In genomic region chr12:107429006-107429698, GRCh38 we compare ENCODE assay signal across 18 cellular contexts.
A peak's percentile ranks its signal among the peaks of the same experiment; 100 is the strongest.
DNase-seq lines count a peak whose midpoint lies in the region; ATAC-seq and TF ChIP-seq lines count a peak whose summit lies in the region.
"Had no signal": no experiment of that assay in that cellular context is flagged by ENCODE, and none has a peak within 500 bp of the region (broad histone marks: within the 10 kb centered on the region; RNA-seq: fewer than 3 reads in every experiment).

No MANE protein-coding gene starts in this region.

- no peak overlapping the region for H3K4me3 ChIP-seq in esophagus squamous epithelium
- no peak overlapping the region for H3K4me3 ChIP-seq in thyroid gland (replicated peaks in 1 of 3)
- H3K4me3 ChIP-seq: gastroesophageal sphincter, GM23248, right lobe of liver had no signal

- DNase-seq in NCI-H2107 (lab: John Stamatoyannopoulos, UW) (peak; percentile 7), NCI-H2107 treated with DMSO at 0.1 percent for 48 hours (lab: John Stamatoyannopoulos, UW; ENCODE audit: unreplicated experiment) (no peak), NCI-H774 (lab: John Stamatoyannopoulos, UW) (peak; percentile 56), esophagus squamous epithelium (lab: John Stamatoyannopoulos, UW) (no peak), thyroid gland (peak; percentile 84 to 89), islet precursor cell (no peak), erythroblast (lab: John Stamatoyannopoulos, UW) (no peak)
- DNase-seq: activated effector memory CD4-positive, alpha-beta T cell treated with Interleukin-2 at 50 U/mL for 16 hours; amygdala; C1 segment of cervical spinal cord; EL; GM23248; NCI-H524; right lobe of liver; stimulated activated CD4-positive, alpha-beta T cell treated with anti-CD3 and anti-CD28 coated beads, Interleukin-2, amount 100 ng/mL, for 48 hours had no signal

- 22 to 42% methylated on average over 6 of the region's 6 CpGs for WGBS in esophagus squamous epithelium, 2 donors
- 40 to 49% methylated on average over 6 of the region's 6 CpGs for WGBS in thyroid gland, 2 donors

- TF ChIP-seq POLR2A in esophagus squamous epithelium (IDR thresholded peaks at IDR 0.05) (no peak), thyroid gland (IDR thresholded peaks at IDR 0.05) (peak in 1 of 2 donors; percentile 48), erythroblast (IDR thresholded peaks at IDR 0.05; ENCODE audit: low read length) (no peak)

- no peaks in the 10 kb centered on the region for H3K27me3 ChIP-seq in esophagus squamous epithelium
- H3K27me3 ChIP-seq in thyroid gland, result no peaks in the 10 kb centered on the region
- H3K27me3 ChIP-seq: neutrophil, right lobe of liver had no signal

- H3K27ac ChIP-seq in esophagus squamous epithelium (peak overlapping the region; percentile 35 to 79 (median 64)), thyroid gland (peak overlapping the region; percentile 69 to 75 (median 70))
- H3K27ac ChIP-seq: gastroesophageal sphincter, GM23248, neutrophil, right lobe of liver had no signal

- ATAC-seq in HG03432 (IDR thresholded peaks at IDR 0.05; ENCODE audit: unreplicated experiment), result no peak
- ATAC-seq: gastroesophageal sphincter, right lobe of liver had no signal

- TF ChIP-seq CTCF in esophagus squamous epithelium (IDR thresholded peaks at IDR 0.05) (no peak), thyroid gland (IDR thresholded peaks at IDR 0.05) (no peak)

- intact Hi-C loops in esophagus squamous epithelium (cut with DNase I), result no loop called here
- intact Hi-C loops in thyroid gland (cut with DNase I), result no loop called here

- H3K9me3 ChIP-seq in esophagus squamous epithelium (no peaks in the 10 kb centered on the region), thyroid gland (no peaks in the 10 kb centered on the region)
- H3K9me3 ChIP-seq: neutrophil, right lobe of liver had no signal

- H3K36me3 ChIP-seq in esophagus squamous epithelium (peaks cover 0 to 6% (median 0%) of the 10 kb centered on the region in 3 donors), thyroid gland (no peaks in the 10 kb centered on the region)
- H3K36me3 ChIP-seq: gastroesophageal sphincter, neutrophil, right lobe of liver had no signal

- H3K4me1 ChIP-seq in esophagus squamous epithelium, result peaks cover 6 to 38% (median 12%) of the 10 kb centered on the region in 3 donors
- peaks cover 6 to 14% of the 10 kb centered on the region in 2 donors for H3K4me1 ChIP-seq in thyroid gland
- H3K4me1 ChIP-seq: gastroesophageal sphincter, right lobe of liver had no signal

Comparison
In these comparisons a context has a peak if more than half of its experiments do, and no peak if none do; other contexts are left out.
1. DNase-seq: peak in NCI-H2107 (single experiment), NCI-H774 (single experiment) and thyroid gland (2 of 2); none in NCI-H2107 treated with DMSO at 0.1 percent for 48 hours (single experiment), esophagus squamous epithelium (single experiment), islet precursor cell (single experiment) and erythroblast (0 of 2).